In genomic region chr9:77989437-77989836, GRCh38 we compare ENCODE assay signal across 32 cellular contexts.
"Had no signal": no experiment of that assay in that cellular context is flagged by ENCODE, and none has a peak within 500 bp of the region (broad histone marks: within the 10 kb centered on the region; RNA-seq: fewer than 3 reads in every experiment).

No MANE protein-coding gene starts in this region.

- H3K9me3 Mint-ChIP-seq: activated CD4-positive, alpha-beta memory T cell treated with anti-CD3 and anti-CD28 coated beads, Interleukin-2, amount 10 ng/mL, durations not matched to agents 7 days and 5 days; activated CD4-positive, alpha-beta T cell treated with anti-CD3 and anti-CD28 coated beads, Interleukin-2, amount 10 ng/mL, durations not matched to agents 7 days and 5 days; activated T-cell treated with anti-CD3 and anti-CD28 coated beads, Interleukin-2, amount 50 U/mL, for 24 hours; central memory CD8-positive, alpha-beta T cell; dendritic cell treated with granulocyte-macrophage colony-stimulating factor and Interleukin-4, amounts not matched to agents 40 ng/mL and 50 ng/mL, for 4 days; stimulated activated memory B cell treated with anti-CD40 and anti-IgM and Interleukin-4, amounts not matched to agents 10 μg/mL and 1 μg/mL and 100 μg/mL, for 72 hours; stimulated activated naive CD8-positive, alpha-beta T cell treated with anti-CD3 and anti-CD28 coated beads, Interleukin-15, amount 100 ng/mL, for 72 hours had no signal

- H3K4me1 Mint-ChIP-seq: nephron; stimulated activated memory B cell treated with anti-CD40 and anti-IgM and Interleukin-4, amounts not matched to agents 10 μg/mL and 1 μg/mL and 100 μg/mL, for 72 hours had no signal

- H3K27ac ChIP-seq: heart left ventricle, lower lobe of right lung, right atrium auricular region, thyroid gland, vagina had no signal

- H3K36me3 ChIP-seq: heart left ventricle, lower lobe of right lung, right atrium auricular region, thyroid gland, vagina had no signal

- H3K27me3 Mint-ChIP-seq: activated CD4-positive, alpha-beta memory T cell treated with anti-CD3 and anti-CD28 coated beads, Interleukin-2, amount 10 ng/mL, durations not matched to agents 7 days and 5 days; activated CD4-positive, alpha-beta T cell treated with anti-CD3 and anti-CD28 coated beads, Interleukin-2, amount 10 ng/mL, durations not matched to agents 7 days and 5 days; activated T-cell treated with anti-CD3 and anti-CD28 coated beads, Interleukin-2, amount 50 U/mL, for 24 hours; dendritic cell treated with granulocyte-macrophage colony-stimulating factor and Interleukin-4, amounts not matched to agents 40 ng/mL and 50 ng/mL, for 4 days; stimulated activated naive CD8-positive, alpha-beta T cell treated with anti-CD3 and anti-CD28 coated beads, Interleukin-15, amount 100 ng/mL, for 72 hours; T-helper 17 cell had no signal

- ATAC-seq: esophagus mucosa; heart left ventricle; left lobe of liver; lower lobe of right lung; stimulated activated memory B cell treated with anti-CD40 and anti-IgM and Interleukin-4, amounts not matched to agents 10 μg/mL and 1 μg/mL and 100 μg/mL, for 72 hours; T-helper 17 cell had no signal

- H3K4me3 Mint-ChIP-seq: activated CD4-positive, alpha-beta memory T cell treated with anti-CD3 and anti-CD28 coated beads, Interleukin-2, amount 10 ng/mL, durations not matched to agents 7 days and 5 days; activated CD4-positive, alpha-beta T cell treated with anti-CD3 and anti-CD28 coated beads, Interleukin-2, amount 10 ng/mL, durations not matched to agents 7 days and 5 days; activated T-cell treated with anti-CD3 and anti-CD28 coated beads, Interleukin-2, amount 50 U/mL, for 24 hours; central memory CD8-positive, alpha-beta T cell; dendritic cell treated with granulocyte-macrophage colony-stimulating factor and Interleukin-4, amounts not matched to agents 40 ng/mL and 50 ng/mL, for 4 days; endodermal cell; nephron; stimulated activated memory B cell treated with anti-CD40 and anti-IgM and Interleukin-4, amounts not matched to agents 10 μg/mL and 1 μg/mL and 100 μg/mL, for 72 hours; stimulated activated naive CD8-positive, alpha-beta T cell treated with anti-CD3 and anti-CD28 coated beads, Interleukin-15, amount 100 ng/mL, for 72 hours; T-helper 17 cell had no signal

- H3K9me3 ChIP-seq: heart left ventricle, lower lobe of right lung, right atrium auricular region, thyroid gland, upper lobe of left lung, vagina had no signal

- DNase-seq: activated CD4-positive, alpha-beta memory T cell treated with anti-CD3 and anti-CD28 coated beads, Interleukin-2, amount 10 ng/mL, durations not matched to agents 7 days and 5 days; activated CD4-positive, alpha-beta T cell treated with anti-CD3 and anti-CD28 coated beads for 1 hour; activated CD4-positive, alpha-beta T cell treated with anti-CD3 and anti-CD28 coated beads, Interleukin-2, amount 10 ng/mL, durations not matched to agents 7 days and 5 days; activated CD8-positive, alpha-beta memory T cell treated with anti-CD3 and anti-CD28 coated beads, Interleukin-2, amount 50 U/mL, for 48 hours; activated gamma-delta T cell; activated naive CD4-positive, alpha-beta T cell treated with anti-CD3 and anti-CD28 coated beads, Interleukin-2, amount 50 U/mL, for 16 hours; activated T-cell treated with anti-CD3 and anti-CD28 coated beads, Interleukin-2, amount 50 U/mL, for 24 hours; anterior cingulate cortex; endodermal cell; foreskin fibroblast; heart left ventricle; kidney glomerular epithelial cell; lower lobe of right lung; mesendoderm; stimulated activated CD4-positive, alpha-beta T cell treated with anti-CD3 and anti-CD28 coated beads, Interleukin-1b, Interleukin-23, amount 100 ng/mL, for 48 hours; stimulated activated CD4-positive, alpha-beta T cell treated with anti-CD3 and anti-CD28 coated beads, Interleukin-4, amount 100 ng/mL, for 4 hours; stimulated activated CD8-positive, alpha-beta memory T cell treated with anti-CD3 and anti-CD28 coated beads, Interleukin-4, amount 100 ng/mL, for 48 hours; stimulated activated naive CD8-positive, alpha-beta T cell treated with anti-CD3 and anti-CD28 coated beads, Interleukin-15, amount 100 ng/mL, for 72 hours; substantia nigra; T-helper 17 cell; T1000; thyroid gland; upper lobe of left lung had no signal

- H3K4me3 ChIP-seq: heart left ventricle, lower lobe of right lung, right atrium auricular region, smooth muscle cell, thyroid gland, upper lobe of left lung, vagina had no signal

- H3K27ac Mint-ChIP-seq: activated CD4-positive, alpha-beta memory T cell treated with anti-CD3 and anti-CD28 coated beads, Interleukin-2, amount 10 ng/mL, durations not matched to agents 7 days and 5 days; activated CD4-positive, alpha-beta T cell treated with anti-CD3 and anti-CD28 coated beads, Interleukin-2, amount 10 ng/mL, durations not matched to agents 7 days and 5 days; activated T-cell treated with anti-CD3 and anti-CD28 coated beads, Interleukin-2, amount 50 U/mL, for 24 hours; dendritic cell treated with granulocyte-macrophage colony-stimulating factor and Interleukin-4, amounts not matched to agents 40 ng/mL and 50 ng/mL, for 4 days; endodermal cell; nephron; stimulated activated memory B cell treated with anti-CD40 and anti-IgM and Interleukin-4, amounts not matched to agents 10 μg/mL and 1 μg/mL and 100 μg/mL, for 72 hours; T-helper 17 cell had no signal

- H3K27me3 ChIP-seq: heart left ventricle, right atrium auricular region, thyroid gland, upper lobe of left lung, vagina had no signal

- H3K36me3 Mint-ChIP-seq: stimulated activated memory B cell treated with anti-CD40 and anti-IgM and Interleukin-4, amounts not matched to agents 10 μg/mL and 1 μg/mL and 100 μg/mL, for 72 hours had no signal
